In genomic region chr2:61017003-61017555, GRCh38 we compare ENCODE assay signal across 8 cellular contexts. TPM values are rescaled to one million over a fixed set of nuclear protein-coding genes. Genes with fewer than 3 reads are reported as not detected.
DNase-seq lines count a peak whose midpoint lies in the region; ATAC-seq, FAIRE-seq and TF ChIP-seq lines count a peak whose summit lies in the region.

No MANE protein-coding gene starts in this region.

- 0% methylated on average over 27 of the region's 27 CpGs for WGBS in pancreas, 2 donors
- WGBS in tibial nerve, 2 donors: 0 to 1% methylated on average over 27 of the region's 27 CpGs

- intact Hi-C loops in Right ventricle myocardium superior (cut with DNase I) (no loop called here), pancreas (cut with DNase I) (no loop called here)

- TF ChIP-seq CTCF in HFF-Myc (IDR thresholded peaks at IDR 0.05; ENCODE audit: low read depth, low read length, missing control alignments) (no peak), pancreas (IDR thresholded peaks at IDR 0.05) (no peak), tibial nerve (IDR thresholded peaks at IDR 0.05) (peak in 1 of 5 experiments; percentile 34)

- H3K9me3 ChIP-seq in pancreas (no peaks in the 10 kb centered on the region), tibial nerve (peaks cover 0 to 3% (median 0%) of the 10 kb centered on the region in 4 donors)

- DNase-seq in HFF-Myc (ENCODE audit: extremely low read depth, low read depth): peak; percentile 44
- DNase-seq in MV-4-11 (lab: John Stamatoyannopoulos, UW): peak; percentile 69
- peak; percentile 70 for DNase-seq in Right ventricle myocardium superior
- DNase-seq in pancreas: peak; percentile 64 to 86 (median 72)
- peak; percentile 40 to 62 for DNase-seq in tibial nerve (ENCODE audit: low spot score in 2 of 2)

- H3K27ac Mint-ChIP-seq in activated naive CD8-positive, alpha-beta T cell: peak overlapping the region; percentile 100

- H3K27ac ChIP-seq in pancreas: peak overlapping the region; percentile 75 to 91 (median 86)
- peak overlapping the region; percentile 71 to 93 (median 82) for H3K27ac ChIP-seq in tibial nerve

- no peak for FAIRE-seq in pancreas (lab: Jason Lieb, UNC)

- peak in 1 of 2 donors; percentile 72 for TF ChIP-seq EP300 in tibial nerve (IDR thresholded peaks at IDR 0.05)

- ATAC-seq in SK-N-SH treated with all-trans-retinoic acid at 6 μM for 48 hours (peak; percentile 83), Right ventricle myocardium superior (ENCODE audit: poor library complexity) (peak; percentile 92), pancreas (peak; percentile 76 to 86 (median 80))

- H3K27me3 Mint-ChIP-seq in activated naive CD8-positive, alpha-beta T cell: no peaks in the 10 kb centered on the region

- peaks cover 4% of the 10 kb centered on the region for H3K36me3 Mint-ChIP-seq in activated naive CD8-positive, alpha-beta T cell

- H3K4me1 Mint-ChIP-seq in activated naive CD8-positive, alpha-beta T cell (ENCODE audit: low read depth): peaks cover 49% of the 10 kb centered on the region

- peak overlapping the region; percentile 99 for H3K4me3 Mint-ChIP-seq in activated naive CD8-positive, alpha-beta T cell

- TF ChIP-seq POLR2A in tibial nerve (IDR thresholded peaks at IDR 0.05): peak in 1 of 2 donors; percentile 44

- no peaks in the 10 kb centered on the region for H3K9me3 Mint-ChIP-seq in activated naive CD8-positive, alpha-beta T cell (ENCODE audit: low read depth)

- H3K36me3 ChIP-seq in pancreas (no peaks in the 10 kb centered on the region), tibial nerve (peaks cover 0 to 12% (median 0%) of the 10 kb centered on the region in 3 donors)

- peak overlapping the region; percentile 84 for H3K4me3 ChIP-seq in GM08714 (ENCODE audit: low read length)
- H3K4me3 ChIP-seq in HFF-Myc (replicated peaks; ENCODE audit: low read depth, low read length): peak overlapping the region; percentile 76
- peak overlapping the region; percentile 62 to 77 (median 69) for H3K4me3 ChIP-seq in pancreas
- peak overlapping the region; percentile 71 to 81 (median 72) for H3K4me3 ChIP-seq in tibial nerve

- H3K4me1 ChIP-seq in pancreas: peaks cover 0 to 34% (median 33%) of the 10 kb centered on the region in 3 donors
- H3K4me1 ChIP-seq in tibial nerve: peaks cover 0 to 44% (median 10%) of the 10 kb centered on the region in 4 donors

- no peaks in the 10 kb centered on the region for H3K27me3 ChIP-seq in pancreas
- no peaks in the 10 kb centered on the region for H3K27me3 ChIP-seq in tibial nerve

TF ChIP-seq in SK-N-SH treated with all-trans-retinoic acid at 6 μM for 48 hours, 23 proteins besides CTCF, POLR2A, EP300 and RAD21:
- TF ChIP-seq CSDC2 (CRISPR knock-in tag; IDR thresholded peaks at IDR 0.05) (no peak), ZFP3 (CRISPR knock-in tag; IDR thresholded peaks at IDR 0.05) (peak; percentile 37; the same call in 1 of the 2 replicates), TSHZ2 (CRISPR knock-in tag; IDR thresholded peaks at IDR 0.05) (0 out of 2 replicates have a peak, but pooled peaks have one; percentile 9), CREB5 (CRISPR knock-in tag; IDR thresholded peaks at IDR 0.05; ENCODE audit: low read depth) (no peak), POU6F1 (CRISPR knock-in tag; IDR thresholded peaks at IDR 0.05; ENCODE audit: borderline replicate concordance, low read depth) (0 out of 2 replicates have a peak, but pooled peaks have one; percentile 49)

RNA-seq across cellular contexts. Expression of gene PEX13, which starts 0.4 kb away (rescaled TPM):
- total RNA-seq in Right ventricle myocardium superior (19.5 TPM), pancreas (10 to 100 TPM in 2 of 6 donors, 1 to 10 TPM in 4; 8.4 to 16.8 (median 9.2) TPM), tibial nerve (10 to 100 TPM; 14.7 to 22.2 (median 19.3) TPM)
- polyA plus RNA-seq in pancreas: 1 to 10 TPM; 4.3 to 6.5 TPM

RNA-seq across cellular contexts. Expression of gene PUS10, which starts 1.0 kb away (rescaled TPM):
- total RNA-seq in Right ventricle myocardium superior (5.0 TPM), pancreas (1 to 10 TPM; 2.7 to 6.0 (median 3.2) TPM), tibial nerve (10 to 100 TPM in 1 of 4 donors, 1 to 10 TPM in 3; 3.0 to 14.2 (median 6.2) TPM)
- 1 to 10 TPM; 1.6 to 1.9 TPM for polyA plus RNA-seq in pancreas

RNA-seq across cellular contexts. Expression of gene SANBR, which starts 48.6 kb away (rescaled TPM):
- 6.2 TPM for total RNA-seq in Right ventricle myocardium superior
- total RNA-seq in pancreas: 1 to 10 TPM; 1.7 to 5.1 (median 3.4) TPM
- 1 to 10 TPM; 2.6 to 2.7 TPM for polyA plus RNA-seq in pancreas
- 10 to 100 TPM in 3 of 4 donors, 1 to 10 TPM in 1; 5.3 to 18.2 (median 14.5) TPM for total RNA-seq in tibial nerve

Comparison
In these comparisons a context has a peak if more than half of its experiments do, and no peak if none do; other contexts are left out.
1. Peak in every context shown above with its lines: DNase-seq, ATAC-seq, H3K4me3 ChIP-seq and H3K27ac ChIP-seq.